Comparison of ENCODE assay signal across 1 cellular context in the genomic region with DNA sequence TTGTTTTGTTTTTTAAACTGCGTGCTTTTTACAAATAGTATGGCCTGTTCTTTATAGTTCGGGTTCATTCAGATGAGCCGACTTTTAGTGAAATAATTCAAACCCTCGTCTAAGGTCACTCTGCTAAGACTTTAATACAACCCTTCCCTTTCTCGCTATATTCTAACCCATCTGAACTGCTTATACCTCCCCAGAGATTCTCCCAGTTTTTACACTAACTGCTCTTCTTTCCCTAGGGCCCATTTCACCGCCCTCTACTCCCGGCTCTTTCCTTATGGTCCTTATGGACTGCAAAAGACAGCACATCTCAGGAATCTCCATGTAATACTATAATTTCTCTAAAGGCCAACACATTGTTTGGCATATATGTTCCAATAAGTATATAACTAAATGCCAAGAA.
TF ChIP-seq lines count a peak whose summit lies in the region.

No MANE protein-coding gene starts in this region.

TF ChIP-seq in HepG2, 621 proteins besides CTCF, POLR2A, EP300 and RAD21:
- TF ChIP-seq ZNF256 (CRISPR knock-in tag; conservative IDR thresholded peaks at IDR 0.05) (no peak), ZNF253 (CRISPR knock-in tag; IDR thresholded peaks at IDR 0.05; ENCODE audit: borderline replicate concordance) (no peak), KDM1A (CRISPR knock-in tag; IDR thresholded peaks at IDR 0.05) (no peak)
TF ChIP-seq in HepG2: peak in this region for 0.
